Comparison of ENCODE assay signal across 16 cellular contexts in the genomic region with DNA sequence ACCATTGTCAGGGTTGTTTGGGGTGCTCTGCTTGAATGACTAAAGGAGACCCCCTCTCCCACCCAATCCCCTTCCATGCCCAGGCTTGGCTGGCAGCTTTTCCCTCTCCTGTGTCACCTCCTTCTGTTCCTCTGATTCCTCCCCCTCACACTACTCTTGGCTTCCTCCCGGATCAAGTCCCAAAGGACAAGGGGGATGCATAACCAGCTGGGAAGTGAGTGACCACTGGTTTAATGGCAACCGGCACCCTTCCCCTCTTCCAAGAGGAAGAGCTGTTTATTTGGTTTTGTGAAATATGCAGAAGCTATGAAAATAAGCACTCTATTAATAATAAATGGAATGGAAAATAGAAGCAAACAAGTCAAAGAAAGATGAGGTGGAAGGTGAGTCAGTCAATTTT.
"Had no signal": no experiment of that assay in that cellular context is flagged by ENCODE, and none has a peak within 500 bp of the region (broad histone marks: within the 10 kb centered on the region; RNA-seq: fewer than 3 reads in every experiment).

No MANE protein-coding gene starts in this region.

- H3K4me3 Mint-ChIP-seq: activated naive CD4-positive, alpha-beta T cell treated with anti-CD3 and anti-CD28 coated beads for 36 hours; activated T-helper 17 cell treated with anti-CD3 and anti-CD28 coated beads, Interleukin-2, amount 50 U/mL, for 72 hours; immature natural killer cell had no signal

- DNase-seq: activated CD4-positive, alpha-beta T cell treated with anti-CD3 and anti-CD28 coated beads for 1 hour; activated CD4-positive, alpha-beta T cell treated with anti-CD3 and anti-CD28 coated beads, Interleukin-2, amount 50 U/mL, for 4 hours; activated naive CD4-positive, alpha-beta T cell treated with anti-CD3 and anti-CD28 coated beads for 36 hours; activated T-cell treated with anti-CD3 and anti-CD28 coated beads for 4 hours; dermis blood vessel endothelial cell; immature natural killer cell; posterior cingulate gyrus; retina; small intestine; stimulated activated CD4-positive, alpha-beta T cell treated with anti-CD3 and anti-CD28 coated beads, Interleukin-4, amount 100 ng/mL, for 24 hours; stimulated activated naive CD4-positive, alpha-beta T cell had no signal

- H3K36me3 ChIP-seq: ascending aorta, tibial nerve had no signal

- ATAC-seq: activated T-helper 17 cell treated with anti-CD3 and anti-CD28 coated beads, Interleukin-2, amount 50 U/mL, for 72 hours; SK-N-SH treated with all-trans-retinoic acid at 6 μM for 48 hours had no signal

- H3K9me3 ChIP-seq: ascending aorta, tibial nerve had no signal

- H3K36me3 Mint-ChIP-seq: immature natural killer cell had no signal

- H3K27ac Mint-ChIP-seq: activated naive CD4-positive, alpha-beta T cell treated with anti-CD3 and anti-CD28 coated beads for 36 hours; activated T-helper 17 cell treated with anti-CD3 and anti-CD28 coated beads, Interleukin-2, amount 50 U/mL, for 72 hours; immature natural killer cell had no signal

- H3K27me3 ChIP-seq: ascending aorta, tibial nerve had no signal

- H3K4me1 Mint-ChIP-seq: activated T-helper 17 cell treated with anti-CD3 and anti-CD28 coated beads, Interleukin-2, amount 50 U/mL, for 72 hours; immature natural killer cell had no signal

- H3K4me3 ChIP-seq: ascending aorta, lung, tibial nerve had no signal

- H3K9me3 Mint-ChIP-seq: activated T-helper 17 cell treated with anti-CD3 and anti-CD28 coated beads, Interleukin-2, amount 50 U/mL, for 72 hours had no signal
